25 cellular contexts compared by ENCODE assay signal in the genomic region with DNA sequence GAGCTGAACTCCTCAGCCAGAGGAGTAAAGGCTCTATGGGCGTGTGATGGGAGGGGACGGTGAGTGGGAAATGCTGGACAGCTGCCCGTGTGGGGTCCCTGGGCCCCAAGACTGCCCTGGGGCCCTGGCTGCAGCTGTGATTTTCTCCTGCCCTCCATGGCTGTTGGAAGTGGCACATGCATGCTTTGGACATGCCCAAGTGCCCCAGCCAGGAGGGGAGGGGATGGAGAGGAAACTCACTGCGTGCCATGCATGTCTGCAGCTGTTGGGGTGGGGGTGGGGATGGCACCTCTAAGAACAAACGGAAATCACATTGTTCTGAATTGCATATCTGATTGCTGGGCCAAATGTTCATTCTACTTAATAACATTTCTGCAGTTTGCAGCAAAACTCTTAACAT.
"Had no signal": no experiment of that assay in that cellular context is flagged by ENCODE, and none has a peak within 500 bp of the region (broad histone marks: within the 10 kb centered on the region; RNA-seq: fewer than 3 reads in every experiment).

No MANE protein-coding gene starts in this region.

- H3K27ac ChIP-seq: gastrocnemius medialis, neural progenitor cell, testis, uterus had no signal

- H3K36me3 ChIP-seq: gastrocnemius medialis, neural progenitor cell, uterus had no signal

- H3K4me1 ChIP-seq: neural progenitor cell, testis, uterus had no signal

- H3K27me3 ChIP-seq: gastrocnemius medialis, neural progenitor cell, testis, uterus had no signal

- H3K9me3 ChIP-seq: gastrocnemius medialis, testis, uterus had no signal

- H3K4me3 ChIP-seq: gastrocnemius medialis, neural progenitor cell, testis, uterus had no signal

- ATAC-seq: activated naive CD8-positive, alpha-beta T cell treated with anti-CD3 and anti-CD28 coated beads, Interleukin-2, amount 50 U/mL, for 24 hours; activated T-helper 17 cell treated with anti-CD3 and anti-CD28 coated beads, Interleukin-2, amount 50 U/mL, for 72 hours; gastrocnemius medialis; left ventricle myocardium superior; natural killer cell; right cardiac atrium had no signal

- DNase-seq: activated CD4-positive, alpha-beta memory T cell treated with anti-CD3 and anti-CD28 coated beads, Interleukin-2, amount 10 ng/mL, durations not matched to agents 7 days and 5 days; activated CD4-positive, alpha-beta T cell treated with anti-CD3 and anti-CD28 coated beads, Interleukin-2, amount 10 ng/mL, durations not matched to agents 24 days and 14 days; activated CD4-positive, CD25-positive, alpha-beta regulatory T cell treated with anti-CD3 and anti-CD28 coated beads, Interleukin-2, amount 50 U/mL, for 72 hours; activated CD8-positive, alpha-beta memory T cell treated with anti-CD3 and anti-CD28 coated beads, Interleukin-2, amount 50 U/mL, for 48 hours; activated gamma-delta T cell treated with Interleukin-2 at 50 U/mL for 16 hours; activated naive CD8-positive, alpha-beta T cell treated with anti-CD3 and anti-CD28 coated beads, Interleukin-2, amount 50 U/mL, for 24 hours; activated T-cell treated with anti-CD3 and anti-CD28 coated beads, Interleukin-2, amount 50 U/mL, for 24 hours; effector CD8-positive, alpha-beta T cell; erythroblast; gastrocnemius medialis; glutamatergic neuron; left ventricle myocardium superior; mammary epithelial cell; midbrain; natural killer cell; occipital lobe; right cardiac atrium; stimulated activated CD4-positive, alpha-beta T cell treated with anti-CD3 and anti-CD28 coated beads, Interleukin-2, amount 100 ng/mL, for 48 hours; stimulated activated naive CD4-positive, alpha-beta T cell treated with Interleukin-2 at 50 U/mL for 16 hours; T-helper 2 cell; testis; trophoblast cell; uterus had no signal
